Comparison of ENCODE assay signal across 2 cellular contexts in the genomic region with DNA sequence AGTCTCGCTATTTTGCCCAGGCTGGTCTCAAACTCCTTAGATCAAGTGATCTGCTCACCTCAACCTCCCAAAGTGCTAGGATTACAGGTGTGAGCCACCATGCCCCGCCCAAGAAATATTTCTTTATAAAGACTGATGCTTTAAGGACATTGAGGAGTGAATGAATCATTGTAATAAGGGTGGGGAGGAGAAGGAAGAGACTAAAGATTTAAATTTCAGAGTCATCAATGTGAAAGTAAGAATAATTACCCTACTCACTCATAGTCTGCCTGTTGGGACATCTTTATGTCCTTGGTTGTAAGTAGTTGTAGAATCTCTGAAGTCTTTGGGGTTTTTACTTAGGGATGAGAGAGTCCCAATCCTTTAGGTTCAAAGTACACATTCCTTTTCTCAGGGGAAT.
TF ChIP-seq lines count a peak whose summit lies in the region.

No MANE protein-coding gene starts in this region.

TF ChIP-seq in IMR-90, 13 proteins besides CTCF, POLR2A, EP300 and RAD21:
- TF ChIP-seq MAZ (IDR thresholded peaks at IDR 0.05; ENCODE audit: borderline replicate concordance, low read depth, low read length), result no peak
- no peak for TF ChIP-seq MXI1 (IDR thresholded peaks at IDR 0.05; ENCODE audit: borderline replicate concordance, low read depth, low read length)
- no peak for TF ChIP-seq SMC3 (IDR thresholded peaks at IDR 0.05; ENCODE audit: low read depth, low read length)

TF ChIP-seq in GM12878, 131 proteins besides CTCF, POLR2A, EP300 and RAD21:
- no peak for TF ChIP-seq POLR2AphosphoS5 (IDR thresholded peaks at IDR 0.05; ENCODE audit: low read length)
- TF ChIP-seq NR2C2 (IDR thresholded peaks at IDR 0.05; ENCODE audit: borderline replicate concordance, control insufficient read depth, insufficient read length, low read depth), result no peak
- no peak for TF ChIP-seq RAD51 (IDR thresholded peaks at IDR 0.05)
- TF ChIP-seq, protein P1, sequence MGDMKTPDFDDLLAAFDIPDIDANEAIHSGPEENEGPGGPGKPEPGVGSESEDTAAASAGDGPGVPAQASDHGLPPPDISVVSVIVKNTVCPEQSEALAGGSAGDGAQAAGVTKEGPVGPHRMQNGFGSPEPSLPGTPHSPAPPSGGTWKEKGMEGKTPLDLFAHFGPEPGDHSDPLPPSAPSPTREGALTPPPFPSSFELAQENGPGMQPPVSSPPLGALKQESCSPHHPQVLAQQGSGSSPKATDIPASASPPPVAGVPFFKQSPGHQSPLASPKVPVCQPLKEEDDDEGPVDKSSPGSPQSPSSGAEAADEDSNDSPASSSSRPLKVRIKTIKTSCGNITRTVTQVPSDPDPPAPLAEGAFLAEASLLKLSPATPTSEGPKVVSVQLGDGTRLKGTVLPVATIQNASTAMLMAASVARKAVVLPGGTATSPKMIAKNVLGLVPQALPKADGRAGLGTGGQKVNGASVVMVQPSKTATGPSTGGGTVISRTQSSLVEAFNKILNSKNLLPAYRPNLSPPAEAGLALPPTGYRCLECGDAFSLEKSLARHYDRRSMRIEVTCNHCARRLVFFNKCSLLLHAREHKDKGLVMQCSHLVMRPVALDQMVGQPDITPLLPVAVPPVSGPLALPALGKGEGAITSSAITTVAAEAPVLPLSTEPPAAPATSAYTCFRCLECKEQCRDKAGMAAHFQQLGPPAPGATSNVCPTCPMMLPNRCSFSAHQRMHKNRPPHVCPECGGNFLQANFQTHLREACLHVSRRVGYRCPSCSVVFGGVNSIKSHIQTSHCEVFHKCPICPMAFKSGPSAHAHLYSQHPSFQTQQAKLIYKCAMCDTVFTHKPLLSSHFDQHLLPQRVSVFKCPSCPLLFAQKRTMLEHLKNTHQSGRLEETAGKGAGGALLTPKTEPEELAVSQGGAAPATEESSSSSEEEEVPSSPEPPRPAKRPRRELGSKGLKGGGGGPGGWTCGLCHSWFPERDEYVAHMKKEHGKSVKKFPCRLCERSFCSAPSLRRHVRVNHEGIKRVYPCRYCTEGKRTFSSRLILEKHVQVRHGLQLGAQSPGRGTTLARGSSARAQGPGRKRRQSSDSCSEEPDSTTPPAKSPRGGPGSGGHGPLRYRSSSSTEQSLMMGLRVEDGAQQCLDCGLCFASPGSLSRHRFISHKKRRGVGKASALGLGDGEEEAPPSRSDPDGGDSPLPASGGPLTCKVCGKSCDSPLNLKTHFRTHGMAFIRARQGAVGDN (IDR thresholded peaks at IDR 0.05), result no peak
- no peak for TF ChIP-seq TBL1XR1 (IDR thresholded peaks at IDR 0.05; ENCODE audit: low read depth, low read length)
- TF ChIP-seq ZNF622 (IDR thresholded peaks at IDR 0.05), result no peak
- no peak for TF ChIP-seq CHD1 (IDR thresholded peaks at IDR 0.05; ENCODE audit: low read depth, low read length)
- TF ChIP-seq CHD2 (IDR thresholded peaks at IDR 0.05; ENCODE audit: borderline replicate concordance, low read depth, low read length), result no peak
- TF ChIP-seq ETV6 (conservative IDR thresholded peaks at IDR 0.05 in 1 of 2, IDR thresholded peaks at IDR 0.05 in 1 of 2; ENCODE audit: borderline replicate concordance in 1 of 2, low read depth in 1 of 2), result no peak
- TF ChIP-seq MTA3 (IDR thresholded peaks at IDR 0.05; ENCODE audit: borderline replicate concordance, low read length), result no peak
- TF ChIP-seq, protein P2, sequence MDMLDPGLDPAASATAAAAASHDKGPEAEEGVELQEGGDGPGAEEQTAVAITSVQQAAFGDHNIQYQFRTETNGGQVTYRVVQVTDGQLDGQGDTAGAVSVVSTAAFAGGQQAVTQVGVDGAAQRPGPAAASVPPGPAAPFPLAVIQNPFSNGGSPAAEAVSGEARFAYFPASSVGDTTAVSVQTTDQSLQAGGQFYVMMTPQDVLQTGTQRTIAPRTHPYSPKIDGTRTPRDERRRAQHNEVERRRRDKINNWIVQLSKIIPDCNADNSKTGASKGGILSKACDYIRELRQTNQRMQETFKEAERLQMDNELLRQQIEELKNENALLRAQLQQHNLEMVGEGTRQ (IDR thresholded peaks at IDR 0.05; ENCODE audit: borderline replicate concordance, low read depth, low read length), result no peak
- no peak for TF ChIP-seq PML (IDR thresholded peaks at IDR 0.05; ENCODE audit: low read length)
- TF ChIP-seq NRF1 (conservative IDR thresholded peaks at IDR 0.05; ENCODE audit: low read depth, low read length), result no peak
- no peak for TF ChIP-seq ATF7 (IDR thresholded peaks at IDR 0.05; ENCODE audit: low read depth)
- TF ChIP-seq CBX5 (IDR thresholded peaks at IDR 0.05; ENCODE audit: low read depth), result no peak
